In the genomic region with DNA sequence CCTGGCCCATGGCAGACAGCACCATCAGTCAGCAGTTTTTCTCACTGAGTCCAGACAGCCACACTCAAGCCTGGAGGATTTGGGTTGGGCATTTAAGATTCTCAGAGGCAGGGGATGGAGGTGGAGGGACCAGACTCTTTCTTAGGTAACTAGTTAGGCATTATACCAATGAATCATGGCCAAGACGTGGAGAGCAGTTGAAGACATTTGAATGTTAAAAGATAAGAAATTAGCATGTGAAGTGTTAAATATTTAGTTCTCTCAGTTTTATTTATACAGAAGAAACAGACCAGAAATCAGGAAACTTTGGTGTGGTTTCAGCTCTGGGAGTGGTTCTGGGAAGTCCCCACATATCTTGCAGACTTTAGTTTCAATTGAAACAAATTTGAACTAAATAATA, we compare ENCODE assay signal across 17 cellular contexts. TPM values are rescaled to one million over a fixed set of nuclear protein-coding genes. Genes with fewer than 3 reads are reported as not detected.
DNase-seq lines count a peak whose midpoint lies in the region; ATAC-seq and TF ChIP-seq lines count a peak whose summit lies in the region.
"Had no signal": no experiment of that assay in that cellular context is flagged by ENCODE, and none has a peak within 500 bp of the region (broad histone marks: within the 10 kb centered on the region; RNA-seq: fewer than 3 reads in every experiment).

No MANE protein-coding gene starts in this region.

- peaks cover 60% of the 10 kb centered on the region for H3K4me1 Mint-ChIP-seq in activated T-cell treated with anti-CD3 and anti-CD28 coated beads, Interleukin-2, amount 50 U/mL, for 4 hours (ENCODE audit: low read depth)
- peaks cover 38% of the 10 kb centered on the region for H3K4me1 Mint-ChIP-seq in stimulated activated effector memory CD8-positive, alpha-beta T cell treated with anti-CD3 and anti-CD28 coated beads, Interleukin-12 subunit alpha, Interleukin-12 subunit beta, amount 100 ng/mL, for 72 hours

- H3K27me3 ChIP-seq in OCI-LY3 (ENCODE audit: low read depth, low read length) (no peaks in the 10 kb centered on the region), right cardiac atrium (ENCODE audit: control insufficient read depth, insufficient read depth) (no peaks in the 10 kb centered on the region)
- H3K27me3 ChIP-seq: esophagus squamous epithelium, ovary had no signal

- H3K27ac ChIP-seq in OCI-LY3 (ENCODE audit: low read length) (peak overlapping the region; percentile 48), right cardiac atrium (ENCODE audit: low read length) (no peak overlapping the region)
- H3K27ac ChIP-seq: esophagus squamous epithelium, GM23248, ovary had no signal

- no peak overlapping the region for H2AFZ ChIP-seq in OCI-LY3 (ENCODE audit: low read depth, low read length)
- H2AFZ ChIP-seq: GM23248 had no signal

- DNase-seq in activated T-cell treated with anti-CD3 and anti-CD28 coated beads, Interleukin-2, amount 50 U/mL, for 4 hours, result no peak
- no peak for DNase-seq in activated T-cell treated with anti-CD3 and anti-CD28 coated beads, Interleukin-2, amount 50 U/mL, for 1 hour
- peak; percentile 67 for DNase-seq in central memory CD4-positive, alpha-beta T cell
- no peak for DNase-seq in stimulated activated effector memory CD8-positive, alpha-beta T cell treated with anti-CD3 and anti-CD28 coated beads, Interleukin-12 subunit alpha, Interleukin-12 subunit beta, amount 100 ng/mL, for 72 hours (ENCODE audit: low spot score in 2 of 2)
- DNase-seq in amniotic stem cell (lab: John Stamatoyannopoulos, UW), result no peak
- no peak for DNase-seq in right cardiac atrium
- no peak for DNase-seq in H4 (ENCODE audit: low spot score)
- DNase-seq: activated gamma-delta T cell, cerebellar nuclear complex, DND-41, esophagus squamous epithelium, GM23248, Kasumi-1, NCI-H1930, ovary, SHP77 treated with DMSO at 0.1 percent for 48 hours had no signal

- peaks cover 57% of the 10 kb centered on the region for H3K79me2 ChIP-seq in OCI-LY3 (ENCODE audit: low read length)

- H3K4me2 ChIP-seq in OCI-LY3 (ENCODE audit: low read length), result peak overlapping the region; percentile 54

- 78% methylated on average over 1 of the region's 1 CpG for WGBS in right cardiac atrium

- H3K9me3 ChIP-seq in OCI-LY3 (ENCODE audit: insufficient read depth, low read length) (no peaks in the 10 kb centered on the region), right cardiac atrium (ENCODE audit: control insufficient read depth, low read length) (no peaks in the 10 kb centered on the region)
- H3K9me3 ChIP-seq: esophagus squamous epithelium, ovary had no signal

- H3K27ac Mint-ChIP-seq in stimulated activated effector memory CD8-positive, alpha-beta T cell treated with anti-CD3 and anti-CD28 coated beads, Interleukin-12 subunit alpha, Interleukin-12 subunit beta, amount 100 ng/mL, for 72 hours, result peak overlapping the region; percentile 84

- peaks cover 48% of the 10 kb centered on the region for H3K36me3 Mint-ChIP-seq in activated T-cell treated with anti-CD3 and anti-CD28 coated beads, Interleukin-2, amount 50 U/mL, for 4 hours (ENCODE audit: insufficient read depth)
- peaks cover 95% of the 10 kb centered on the region for H3K36me3 Mint-ChIP-seq in stimulated activated effector memory CD8-positive, alpha-beta T cell treated with anti-CD3 and anti-CD28 coated beads, Interleukin-12 subunit alpha, Interleukin-12 subunit beta, amount 100 ng/mL, for 72 hours

- H3K4me1 ChIP-seq in OCI-LY3 (ENCODE audit: low read length) (peaks cover 42% of the 10 kb centered on the region), right cardiac atrium (ENCODE audit: control insufficient read depth, insufficient read depth, low read length) (peaks cover 1% of the 10 kb centered on the region)

- no peaks in the 10 kb centered on the region for H3K27me3 Mint-ChIP-seq in activated T-cell treated with anti-CD3 and anti-CD28 coated beads, Interleukin-2, amount 50 U/mL, for 4 hours (ENCODE audit: low read depth)

- H3K9me3 Mint-ChIP-seq in activated T-cell treated with anti-CD3 and anti-CD28 coated beads, Interleukin-2, amount 50 U/mL, for 4 hours, result no peaks in the 10 kb centered on the region
- no peaks in the 10 kb centered on the region for H3K9me3 Mint-ChIP-seq in stimulated activated effector memory CD8-positive, alpha-beta T cell treated with anti-CD3 and anti-CD28 coated beads, Interleukin-12 subunit alpha, Interleukin-12 subunit beta, amount 100 ng/mL, for 72 hours

- intact Hi-C loops in right cardiac atrium (cut with DNase I), result no loop called here

- H3K9ac ChIP-seq in OCI-LY3 (ENCODE audit: low read length), result peak overlapping the region; percentile 7; the same call in 1 of the 2 replicates
- H3K9ac ChIP-seq: GM23248 had no signal

- peaks cover 6% of the 10 kb centered on the region; the same call in 1 of the 2 replicates for H4K20me1 ChIP-seq in OCI-LY3 (ENCODE audit: insufficient read depth, low read length)

- peak; percentile 53 to 63 for ATAC-seq in activated T-cell treated with anti-CD3 and anti-CD28 coated beads, Interleukin-2, amount 50 U/mL, for 4 hours
- no peak for ATAC-seq in stimulated activated effector memory CD8-positive, alpha-beta T cell treated with anti-CD3 and anti-CD28 coated beads, Interleukin-12 subunit alpha, Interleukin-12 subunit beta, amount 100 ng/mL, for 72 hours
- no peak for ATAC-seq in right cardiac atrium

- peak overlapping the region; percentile 58 for H3K4me3 Mint-ChIP-seq in activated T-cell treated with anti-CD3 and anti-CD28 coated beads, Interleukin-2, amount 50 U/mL, for 4 hours
- peak overlapping the region; percentile 38 for H3K4me3 Mint-ChIP-seq in stimulated activated effector memory CD8-positive, alpha-beta T cell treated with anti-CD3 and anti-CD28 coated beads, Interleukin-12 subunit alpha, Interleukin-12 subunit beta, amount 100 ng/mL, for 72 hours

- H3K36me3 ChIP-seq in OCI-LY3 (replicated peaks; ENCODE audit: low read depth, low read length), result peaks cover 40% of the 10 kb centered on the region
- H3K36me3 ChIP-seq: ovary had no signal

- H3K4me3 ChIP-seq in OCI-LY3 (ENCODE audit: low read length), result peak overlapping the region; percentile 23; the same call in 1 of the 2 replicates
- H3K4me3 ChIP-seq in right cardiac atrium (ENCODE audit: low read length), result no peak overlapping the region
- H3K4me3 ChIP-seq: esophagus squamous epithelium, GM23248, ovary had no signal

- no peak for TF ChIP-seq CTCF in OCI-LY3 (IDR thresholded peaks at IDR 0.05; ENCODE audit: low read depth, low read length)

RNA-seq across cellular contexts. Expression of a gene that starts 9.9 kb away (rescaled TPM):
- total RNA-seq in activated T-cell treated with anti-CD3 and anti-CD28 coated beads, Interleukin-2, amount 50 U/mL, for 4 hours, result 10 to 100 TPM; 52.4 to 58.0 (median 56.1) TPM
- total RNA-seq in right cardiac atrium, result 10 to 100 TPM; 23.9 to 26.3 (median 24.5) TPM
- polyA plus RNA-seq in right cardiac atrium, result 14.4 TPM
- total RNA-seq in H4 (2014; rRNA removed; shearing (Covaris generic)), result 80.5 and 83.3 TPM in 2 replicates

RNA-seq across cellular contexts. Expression of a gene that starts 10.4 kb away (rescaled TPM):
- 10 to 100 TPM; 15.9 to 17.3 (median 16.0) TPM for total RNA-seq in activated T-cell treated with anti-CD3 and anti-CD28 coated beads, Interleukin-2, amount 50 U/mL, for 4 hours
- 10 to 100 TPM; 12.3 to 13.7 (median 12.6) TPM for total RNA-seq in right cardiac atrium
- 6.7 TPM for polyA plus RNA-seq in right cardiac atrium
- 22.5 and 28.8 TPM in 2 replicates for total RNA-seq in H4 (2014; rRNA removed; shearing (Covaris generic))

Comparison
In these comparisons a context has a peak if more than half of its experiments do, and no peak if none do; other contexts are left out.
1. ATAC-seq: peak in activated T-cell treated with anti-CD3 and anti-CD28 coated beads, Interleukin-2, amount 50 U/mL, for 4 hours (2 of 2); none in stimulated activated effector memory CD8-positive, alpha-beta T cell treated with anti-CD3 and anti-CD28 coated beads, Interleukin-12 subunit alpha, Interleukin-12 subunit beta, amount 100 ng/mL, for 72 hours (single experiment) and right cardiac atrium (0 of 2).